In genomic region chr11:125270711-125271110, GRCh38 we compare ENCODE assay signal across 27 cellular contexts.
DNase-seq lines count a peak whose midpoint lies in the region; TF ChIP-seq lines count a peak whose summit lies in the region.
"Had no signal": no experiment of that assay in that cellular context is flagged by ENCODE, and none has a peak within 500 bp of the region (broad histone marks: within the 10 kb centered on the region; RNA-seq: fewer than 3 reads in every experiment).

No MANE protein-coding gene starts in this region.

- peak overlapping the region; percentile 92 for H3K27ac Mint-ChIP-seq in chondrocyte (ENCODE audit: unreplicated experiment)
- H3K27ac Mint-ChIP-seq: activated B cell treated with CpG ODN at 0.5 μM for 24 hours; activated T-helper 17 cell treated with anti-CD3 and anti-CD28 coated beads, Interleukin-2, amount 50 U/mL, for 72 hours; CD14-positive monocyte; neural progenitor cell had no signal

- H3K79me2 ChIP-seq in GM23248 (ENCODE audit: insufficient read depth): no peaks in the 10 kb centered on the region

- 53 to 76% methylated on average over 2 of the region's 2 CpGs for WGBS in GM23248 (ENCODE audit: low coverage in 1 of 2, low lambda C conversion rate in 2 of 2, missing lambda C conversion rate in 2 of 2), 2 experiments
- no CpG with 5 or more reads among the region's 2 CpGs for WGBS in neuronal stem cell (ENCODE audit: extremely low coverage in 2 of 2, insufficient read length in 2 of 2, insufficient replicate concordance in 1 of 2), 2 donors

- TF ChIP-seq CTCF in chondrocyte (IDR thresholded peaks at IDR 0.05): no peak

- H3K9me3 ChIP-seq in GM23248 (ENCODE audit: low read depth) (no peaks in the 10 kb centered on the region), neuronal stem cell (replicated peaks in 1 of 2; ENCODE audit: control insufficient read depth in 2 of 2, insufficient read depth in 1 of 2, low read depth in 1 of 2, low read length in 2 of 2) (no peaks in the 10 kb centered on the region), HAP-1 (no peaks in the 10 kb centered on the region)
- H3K9me3 ChIP-seq: heart left ventricle, sigmoid colon had no signal

- H3F3A ChIP-seq in GM23248 (ENCODE audit: insufficient read depth): peaks cover 16% of the 10 kb centered on the region; the same call in 1 of the 2 replicates

- H3K4me1 ChIP-seq in GM23248 (ENCODE audit: insufficient read depth) (peaks cover 17% of the 10 kb centered on the region), neuronal stem cell (ENCODE audit: control insufficient read depth in 2 of 2, insufficient read depth in 1 of 2, low read depth in 1 of 2, low read length in 2 of 2) (peaks cover 9 to 48% of the 10 kb centered on the region in 2 donors), HAP-1 (no peaks in the 10 kb centered on the region)
- H3K4me1 ChIP-seq: foreskin keratinocyte, sigmoid colon had no signal

- H3K9ac ChIP-seq in GM23248: no peak overlapping the region
- H3K9ac ChIP-seq in neuronal stem cell (ENCODE audit: low read depth, low read length, poor library complexity): no peak overlapping the region
- H3K9ac ChIP-seq: neural progenitor cell had no signal

- no peak overlapping the region for H3K14ac ChIP-seq in neuronal stem cell (ENCODE audit: low read length)

- no peak overlapping the region for H2AK5ac ChIP-seq in neuronal stem cell (ENCODE audit: low read depth, low read length)

- H3K4ac ChIP-seq in neuronal stem cell (ENCODE audit: low read length): no peak overlapping the region

- peaks cover 2% of the 10 kb centered on the region for H3K36me3 Mint-ChIP-seq in chondrocyte (ENCODE audit: low read depth)
- H3K36me3 Mint-ChIP-seq: CD14-positive monocyte had no signal

- H3K27ac ChIP-seq in GM23248: 0 out of 2 replicates have a peak overlapping the region, but pooled peaks have one; percentile 27
- peak overlapping the region; percentile 50 for H3K27ac ChIP-seq in neuronal stem cell (replicated peaks; ENCODE audit: low read length)
- H3K27ac ChIP-seq: foreskin keratinocyte, neural progenitor cell, sigmoid colon had no signal

- H4K20me1 ChIP-seq in GM23248 (ENCODE audit: insufficient read depth): no peaks in the 10 kb centered on the region

- peaks cover 82% of the 10 kb centered on the region for H3K4me1 Mint-ChIP-seq in chondrocyte (ENCODE audit: low read depth)
- H3K4me1 Mint-ChIP-seq: activated B cell treated with CpG ODN at 0.5 μM for 24 hours; activated T-helper 17 cell treated with anti-CD3 and anti-CD28 coated beads, Interleukin-2, amount 50 U/mL, for 72 hours; CD14-positive monocyte had no signal

- no peak overlapping the region for H2BK5ac ChIP-seq in neuronal stem cell (ENCODE audit: low read length)

- DNase-seq in GM23248: peak; percentile 79
- peak; percentile 68 for DNase-seq in RPMI7951 (ENCODE audit: low read depth)
- DNase-seq in chondrocyte (ENCODE audit: low spot score): no peak
- no peak for DNase-seq in neuronal stem cell (ENCODE audit: low spot score)
- DNase-seq in stimulated activated CD8-positive, alpha-beta memory T cell treated with anti-CD3 and anti-CD28 coated beads, Interleukin-4, amount 100 ng/mL, for 48 hours: no peak
- no peak for DNase-seq in CD1c-positive myeloid dendritic cell (ENCODE audit: extremely low spot score)
- no peak for DNase-seq in HAP-1 (ENCODE audit: low spot score in 2 of 2)
- DNase-seq: activated B cell treated with CpG ODN at 0.5 μM for 24 hours; activated naive CD4-positive, alpha-beta T cell treated with anti-CD3 and anti-CD28 coated beads, Interleukin-2, amount 50 U/mL, for 16 hours; anterior cingulate cortex; cerebellar nuclear complex; DND-41; foreskin keratinocyte; mammary epithelial cell; NCI-H1048; NCI-H1694; NCI-H524; NK-92 treated with Interleukin-12 subunit alpha and Interleukin-12 subunit beta, amount 100 ng/mL, for 24 hours; SHP77 treated with DMSO at 0.1 percent for 48 hours; sigmoid colon; stimulated activated naive CD4-positive, alpha-beta T cell treated with Interleukin-2 at 50 U/mL for 16 hours; SW 1271; T1000 had no signal

- H2BK12ac ChIP-seq in neuronal stem cell (ENCODE audit: low read length): no peak overlapping the region

- H3K4me2 ChIP-seq in GM23248 (ENCODE audit: unreplicated experiment): no peak overlapping the region
- H3K4me2 ChIP-seq in neuronal stem cell (ENCODE audit: insufficient read depth, low read length, poor library complexity, severe bottlenecking): no peak overlapping the region
- H3K4me2 ChIP-seq: neural progenitor cell had no signal

- no peak overlapping the region for H3K4me3 ChIP-seq in GM23248
- H3K4me3 ChIP-seq in neuronal stem cell (ENCODE audit: low read length in 2 of 2): no peak overlapping the region
- H3K4me3 ChIP-seq in HAP-1: no peak overlapping the region
- H3K4me3 ChIP-seq: heart left ventricle, neural progenitor cell, sigmoid colon had no signal

- H3K36me3 ChIP-seq in GM23248 (ENCODE audit: low read depth): no peaks in the 10 kb centered on the region
- peaks cover 2 to 33% of the 10 kb centered on the region in 2 donors for H3K36me3 ChIP-seq in neuronal stem cell (replicated peaks in 1 of 2; ENCODE audit: control insufficient read depth in 2 of 2, insufficient read depth in 2 of 2, low read length in 2 of 2)
- H3K36me3 ChIP-seq in HAP-1 (replicated peaks): no peaks in the 10 kb centered on the region
- H3K36me3 ChIP-seq: heart left ventricle, neural progenitor cell, sigmoid colon had no signal

- no peak overlapping the region for H2BK15ac ChIP-seq in neuronal stem cell (ENCODE audit: low read length)

- in situ Hi-C loops in GM23248 (cut with MboI): no loop called here
- in situ Hi-C loops in HAP-1 (cut with MboI; ENCODE audit: low sequenced_read_pairs): no loop called here

- no peak overlapping the region for H4K91ac ChIP-seq in neuronal stem cell (ENCODE audit: low read depth, low read length, poor library complexity)

- no peaks in the 10 kb centered on the region for H3K9me2 ChIP-seq in GM23248 (ENCODE audit: insufficient read depth)

- no peaks in the 10 kb centered on the region for H3K27me3 ChIP-seq in GM23248 (replicated peaks; ENCODE audit: insufficient read depth)
- no peaks in the 10 kb centered on the region for H3K27me3 ChIP-seq in neuronal stem cell (ENCODE audit: control insufficient read depth in 3 of 3, insufficient read depth in 3 of 3, low read depth in 1 of 3, low read length in 3 of 3)
- no peaks in the 10 kb centered on the region for H3K27me3 ChIP-seq in HAP-1 (ENCODE audit: low read depth)
- H3K27me3 ChIP-seq: foreskin keratinocyte, heart left ventricle, neural progenitor cell, sigmoid colon had no signal

- H3K27me3 Mint-ChIP-seq in chondrocyte (ENCODE audit: low read depth): no peaks in the 10 kb centered on the region

- no peak overlapping the region for H4K8ac ChIP-seq in neuronal stem cell (ENCODE audit: low read depth, low read length)

- H2AFZ ChIP-seq in GM23248: no peak overlapping the region
- no peak overlapping the region for H2AFZ ChIP-seq in neuronal stem cell (ENCODE audit: low read length)
- H2AFZ ChIP-seq: neural progenitor cell had no signal

- H3K4me3 Mint-ChIP-seq in chondrocyte (ENCODE audit: unreplicated experiment): no peak overlapping the region
- H3K4me3 Mint-ChIP-seq: activated B cell treated with CpG ODN at 0.5 μM for 24 hours; activated T-helper 17 cell treated with anti-CD3 and anti-CD28 coated beads, Interleukin-2, amount 50 U/mL, for 72 hours; CD14-positive monocyte; neural progenitor cell had no signal

- H3K23ac ChIP-seq in neuronal stem cell (ENCODE audit: low read depth, low read length, poor library complexity): no peak overlapping the region

- no peak overlapping the region for H2BK120ac ChIP-seq in neuronal stem cell (ENCODE audit: low read depth, low read length)

- H3K18ac ChIP-seq in neuronal stem cell (ENCODE audit: low read length): no peak overlapping the region

- no peaks in the 10 kb centered on the region for H3K9me3 Mint-ChIP-seq in chondrocyte (ENCODE audit: low read depth)
- H3K9me3 Mint-ChIP-seq: activated B cell treated with CpG ODN at 0.5 μM for 24 hours; activated T-helper 17 cell treated with anti-CD3 and anti-CD28 coated beads, Interleukin-2, amount 50 U/mL, for 72 hours; CD14-positive monocyte; neural progenitor cell had no signal

- peaks cover 2% of the 10 kb centered on the region for H3K79me1 ChIP-seq in neuronal stem cell (ENCODE audit: low read depth, low read length)

Comparison
In these comparisons a context has a peak if more than half of its experiments do, and no peak if none do; other contexts are left out.
1. DNase-seq: peak in GM23248 (single experiment) and RPMI7951 (single experiment); none in chondrocyte (single experiment), neuronal stem cell (single experiment), stimulated activated CD8-positive, alpha-beta memory T cell treated with anti-CD3 and anti-CD28 coated beads, Interleukin-4, amount 100 ng/mL, for 48 hours (single experiment), CD1c-positive myeloid dendritic cell (single experiment) and HAP-1 (0 of 2).